Comparison of ENCODE assay signal across 8 cellular contexts in the genomic region with DNA sequence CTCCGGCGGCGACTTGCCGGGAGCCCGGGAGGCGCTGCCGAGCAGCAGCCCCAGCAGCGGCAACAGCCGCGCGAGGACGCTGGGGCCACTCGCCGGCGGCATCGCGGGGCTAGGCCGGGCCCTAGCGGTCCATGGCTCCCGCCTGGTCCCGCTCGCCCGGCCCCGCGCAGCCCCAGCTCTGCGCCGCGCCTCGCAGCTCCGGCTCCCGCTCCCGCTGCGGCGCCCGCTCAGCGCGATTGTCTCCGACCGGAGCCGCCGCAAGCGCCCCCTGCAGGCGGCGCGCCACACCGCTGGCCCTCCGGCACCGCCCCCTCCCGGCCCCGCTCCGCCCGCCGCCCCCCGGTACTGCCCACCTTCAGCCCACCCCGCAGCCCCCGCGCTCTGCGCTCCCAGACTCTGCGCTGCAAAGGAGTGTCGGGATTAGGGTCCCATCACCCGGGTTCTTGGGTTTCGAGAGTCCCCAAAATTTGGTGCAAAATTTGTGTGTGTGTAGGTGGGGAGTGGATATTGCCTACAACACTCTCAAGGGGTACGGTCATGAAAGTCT. TPM values are rescaled to one million over a fixed set of nuclear protein-coding genes. Genes with fewer than 3 reads are reported as not detected.
DNase-seq lines count a peak whose midpoint lies in the region; ATAC-seq and TF ChIP-seq lines count a peak whose summit lies in the region.

A gene (minus strand): TSS at position 241 of the 547 bp plus-strand sequence. CDS start 139 bp downstream, at position 102.

- peak within 1 kb of the TSS; percentile 90 for H3K4me2 ChIP-seq in DND-41 (ENCODE audit: insufficient read depth, low read length)

- no peak within 1 kb of the TSS for H3K27ac Mint-ChIP-seq in activated T-cell treated with anti-CD3 and anti-CD28 coated beads, Interleukin-2, amount 50 U/mL, for 24 hours
- H3K27ac Mint-ChIP-seq in stimulated activated naive CD8-positive, alpha-beta T cell treated with anti-CD3 and anti-CD28 coated beads, Interleukin-15, Interleukin-2, amounts not matched to agents 100 ng/mL and 50 ng/mL, for 24 hours, result no peak within 1 kb of the TSS

- H3K36me3 Mint-ChIP-seq in activated T-cell treated with anti-CD3 and anti-CD28 coated beads, Interleukin-2, amount 50 U/mL, for 24 hours (ENCODE audit: low read depth), result no peaks in the 10 kb centered on the region
- no peaks in the 10 kb centered on the region for H3K36me3 Mint-ChIP-seq in stimulated activated naive CD8-positive, alpha-beta T cell treated with anti-CD3 and anti-CD28 coated beads, Interleukin-15, Interleukin-2, amounts not matched to agents 100 ng/mL and 50 ng/mL, for 24 hours (ENCODE audit: low read depth)

- H3K79me2 ChIP-seq in DND-41 (ENCODE audit: insufficient read depth, low read length), result peaks cover 12% of the 10 kb centered on the region

- ATAC-seq in DND-41 (ENCODE audit: insufficient read depth, low read depth), result peak; percentile 85
- ATAC-seq in HG02852 (IDR thresholded peaks at IDR 0.05; ENCODE audit: unreplicated experiment), result peak; percentile 65
- peak; percentile 59 for ATAC-seq in esophagus mucosa

- peak within 1 kb of the TSS; percentile 69 for H3K4me3 Mint-ChIP-seq in activated T-cell treated with anti-CD3 and anti-CD28 coated beads, Interleukin-2, amount 50 U/mL, for 24 hours
- peak within 1 kb of the TSS; percentile 62 for H3K4me3 Mint-ChIP-seq in stimulated activated naive CD8-positive, alpha-beta T cell treated with anti-CD3 and anti-CD28 coated beads, Interleukin-15, Interleukin-2, amounts not matched to agents 100 ng/mL and 50 ng/mL, for 24 hours

- DNase-seq in DND-41 (peak; percentile 79), NOMO-1 treated with dmso at 0.1 percent for 144 hours (lab: John Stamatoyannopoulos, UW; ENCODE audit: unreplicated experiment) (peak; percentile 26), mucosa of gallbladder (ENCODE audit: low spot score) (no peak)
- DNase-seq in activated T-cell treated with anti-CD3 and anti-CD28 coated beads, Interleukin-2, amount 50 U/mL, for 24 hours, result peak; percentile 82

- peak within 1 kb of the TSS; percentile 86 for H2AFZ ChIP-seq in DND-41 (ENCODE audit: low read depth, low read length)

- peaks cover 33% of the 10 kb centered on the region for H4K20me1 ChIP-seq in DND-41 (ENCODE audit: insufficient read depth, low read length)

- H3K9me3 Mint-ChIP-seq in activated T-cell treated with anti-CD3 and anti-CD28 coated beads, Interleukin-2, amount 50 U/mL, for 24 hours, result no peaks in the 10 kb centered on the region
- no peaks in the 10 kb centered on the region for H3K9me3 Mint-ChIP-seq in stimulated activated naive CD8-positive, alpha-beta T cell treated with anti-CD3 and anti-CD28 coated beads, Interleukin-15, Interleukin-2, amounts not matched to agents 100 ng/mL and 50 ng/mL, for 24 hours

- peak within 1 kb of the TSS; percentile 57 for H3K27ac ChIP-seq in DND-41 (ENCODE audit: low read length)
- H3K27ac ChIP-seq in muscle layer of duodenum (ENCODE audit: low read length), result no peak within 1 kb of the TSS

- H3K9me3 ChIP-seq in DND-41 (ENCODE audit: insufficient read depth, low read length, severe bottlenecking) (no peaks in the 10 kb centered on the region), muscle layer of duodenum (ENCODE audit: control insufficient read depth in 1 of 2, low read length in 2 of 2) (no peaks in the 10 kb centered on the region)

- TF ChIP-seq CTCF in DND-41 (IDR thresholded peaks at IDR 0.05; ENCODE audit: borderline replicate concordance, extremely low read depth, low read length, poor library complexity, severe bottlenecking), result peak; percentile 73

- H3K4me3 ChIP-seq in DND-41 (ENCODE audit: low read depth in 1 of 2, low read length in 2 of 2) (peak within 1 kb of the TSS; percentile 74 to 79), muscle layer of duodenum (ENCODE audit: low read depth in 1 of 2, low read length in 2 of 2) (peak within 1 kb of the TSS; percentile 42 to 68)

- peaks cover 50% of the 10 kb centered on the region for H3K27me3 Mint-ChIP-seq in activated T-cell treated with anti-CD3 and anti-CD28 coated beads, Interleukin-2, amount 50 U/mL, for 24 hours
- peaks cover 38% of the 10 kb centered on the region for H3K27me3 Mint-ChIP-seq in stimulated activated naive CD8-positive, alpha-beta T cell treated with anti-CD3 and anti-CD28 coated beads, Interleukin-15, Interleukin-2, amounts not matched to agents 100 ng/mL and 50 ng/mL, for 24 hours

- H3K36me3 ChIP-seq in DND-41 (ENCODE audit: insufficient read depth, low read length) (no peaks in the 10 kb centered on the region), muscle layer of duodenum (ENCODE audit: control insufficient read depth in 1 of 2, insufficient read depth in 2 of 2, low read length in 2 of 2) (no peaks in the 10 kb centered on the region)

- H3K27me3 ChIP-seq in DND-41 (ENCODE audit: insufficient read depth, low read length, poor library complexity) (peaks cover 7% of the 10 kb centered on the region), muscle layer of duodenum (ENCODE audit: low read depth, low read length) (peaks cover 11% of the 10 kb centered on the region)

- H3K9ac ChIP-seq in DND-41 (ENCODE audit: low read depth, low read length), result peak within 1 kb of the TSS; percentile 88

- H3K4me1 ChIP-seq in DND-41 (ENCODE audit: insufficient read depth, low read length) (peaks cover 16% of the 10 kb centered on the region), muscle layer of duodenum (ENCODE audit: control insufficient read depth in 1 of 2, insufficient read depth in 2 of 2, low read length in 2 of 2) (peaks cover 0 to 29% of the 10 kb centered on the region in 2 donors)

- H3K4me1 Mint-ChIP-seq in activated T-cell treated with anti-CD3 and anti-CD28 coated beads, Interleukin-2, amount 50 U/mL, for 24 hours (ENCODE audit: low read depth), result peaks cover 6% of the 10 kb centered on the region
- H3K4me1 Mint-ChIP-seq in stimulated activated naive CD8-positive, alpha-beta T cell treated with anti-CD3 and anti-CD28 coated beads, Interleukin-15, Interleukin-2, amounts not matched to agents 100 ng/mL and 50 ng/mL, for 24 hours (ENCODE audit: low read depth), result no peaks in the 10 kb centered on the region

RNA-seq across cellular contexts. Expression of the gene that starts here (rescaled TPM):
- total RNA-seq in esophagus mucosa, result 1.1 TPM
- 4.0 TPM for total RNA-seq in mucosa of gallbladder
